25 cellular contexts compared by ENCODE assay signal in genomic region chr2:28162538-28162937, GRCh38.
A peak's percentile ranks its signal among the peaks of the same experiment; 100 is the strongest.
DNase-seq lines count a peak whose midpoint lies in the region; ATAC-seq and TF ChIP-seq lines count a peak whose summit lies in the region.
"Had no signal": no experiment of that assay in that cellular context is flagged by ENCODE, and none has a peak within 500 bp of the region (broad histone marks: within the 10 kb centered on the region; RNA-seq: fewer than 3 reads in every experiment).

No MANE protein-coding gene starts in this region.

- H3K4me1 ChIP-seq in heart left ventricle (peaks cover 2 to 57% (median 29%) of the 10 kb centered on the region in 12 donors), prostate gland (replicated peaks) (peaks cover 9% of the 10 kb centered on the region), smooth muscle cell (ENCODE audit: low read depth) (peaks cover 33% of the 10 kb centered on the region)
- H3K4me1 ChIP-seq: HAP-1 had no signal

- WGBS in heart left ventricle, 4 donors, result 76 to 78% (median 77%) methylated on average over 4 of the region's 4 CpGs
- 88% methylated on average over 4 of the region's 4 CpGs for WGBS in prostate gland
- WGBS in smooth muscle cell (ENCODE audit: low lambda C conversion rate), result 86% methylated on average over 4 of the region's 4 CpGs

- intact Hi-C loops in heart left ventricle (cut with DNase I) (loop anchor here in 4 of 10 donors (5.0 to 10.0 kb wide), 4 partner anchors 55 to 235 kb away; partner anchors contain the start of gene FOSL2 (in 3 of the 4)), left cardiac atrium (cut with DNase I) (loop anchor here in 1 of 2 donors (10.0 kb wide), 1 partner anchor 232 kb away; the partner anchor contains the start of gene FOSL2), prostate gland (cut with DNase I) (loop anchor here (10.0 kb wide), 1 partner anchor 208 kb away; no protein-coding TSS in a partner anchor)

- H3K9me3 ChIP-seq in heart left ventricle (no peaks in the 10 kb centered on the region), prostate gland (no peaks in the 10 kb centered on the region), smooth muscle cell (replicated peaks; ENCODE audit: low read depth) (no peaks in the 10 kb centered on the region)
- H3K9me3 ChIP-seq: HAP-1, SJCRH30 had no signal

- H3K4me2 ChIP-seq in smooth muscle cell, result no peak overlapping the region
- H3K4me2 ChIP-seq: BLaER1 treated with 17β-estradiol and CSF1 and Interleukin-3, amounts not matched to agents 10 nM and 100 nM; GM23338; KMS-11 had no signal

- no peak overlapping the region for H3K9ac ChIP-seq in smooth muscle cell (ENCODE audit: low read depth)
- H3K9ac ChIP-seq: BLaER1 treated with 17β-estradiol and CSF1 and Interleukin-3, amounts not matched to agents 10 nM and 100 nM; KMS-11 had no signal

- ATAC-seq in heart left ventricle (no peak), left cardiac atrium (no peak), GM21723 (IDR thresholded peaks at IDR 0.05; ENCODE audit: unreplicated experiment) (no peak), HG02870 (IDR thresholded peaks at IDR 0.05; ENCODE audit: unreplicated experiment) (no peak)
- ATAC-seq: GM12878, GM23338 had no signal

- no peaks in the 10 kb centered on the region for H3K36me3 ChIP-seq in heart left ventricle
- no peaks in the 10 kb centered on the region for H3K36me3 ChIP-seq in prostate gland
- H3K36me3 ChIP-seq in smooth muscle cell (ENCODE audit: low read depth), result no peaks in the 10 kb centered on the region
- H3K36me3 ChIP-seq: HAP-1, SJCRH30 had no signal

- DNase-seq in heart left ventricle, result no peak
- DNase-seq in left cardiac atrium, result no peak
- no peak for DNase-seq in prostate gland (ENCODE audit: low spot score)
- DNase-seq in smooth muscle cell (lab: John Stamatoyannopoulos, UW; ENCODE audit: unreplicated experiment), result no peak
- no peak for DNase-seq in SIG-M5 (lab: John Stamatoyannopoulos, UW)
- DNase-seq: CD4-positive, alpha-beta memory T cell; DND-41; NCI-H1092 treated with DMSO at 0.1 percent for 48 hours; NCI-H1436 treated with DMSO at 0.1 percent for 48 hours; NCI-H1930; NCI-H226; NCI-H510A treated with DMSO at 0.1 percent for 48 hours; NCI-H748 treated with DMSO at 0.1 percent for 48 hours; NK-92 treated with Interleukin-12 subunit alpha and Interleukin-12 subunit beta, amount 100 ng/mL, for 24 hours had no signal

- no peaks in the 10 kb centered on the region for H3K79me2 ChIP-seq in smooth muscle cell (ENCODE audit: low read depth)

- no peaks in the 10 kb centered on the region for H4K20me1 ChIP-seq in smooth muscle cell (ENCODE audit: low read depth)
- H4K20me1 ChIP-seq: BLaER1 treated with 17β-estradiol and CSF1 and Interleukin-3, amounts not matched to agents 10 nM and 100 nM had no signal

- peaks cover 32% of the 10 kb centered on the region for H3F3A ChIP-seq in smooth muscle cell (ENCODE audit: low read depth)

- H3K27me3 ChIP-seq in heart left ventricle (no peaks in the 10 kb centered on the region), prostate gland (replicated peaks; ENCODE audit: insufficient read depth) (no peaks in the 10 kb centered on the region), smooth muscle cell (ENCODE audit: low read depth) (no peaks in the 10 kb centered on the region)
- H3K27me3 ChIP-seq: BLaER1 treated with 17β-estradiol and CSF1 and Interleukin-3, amounts not matched to agents 10 nM and 100 nM; SJCRH30 had no signal

- H3K4me3 ChIP-seq in heart left ventricle (no peak overlapping the region), prostate gland (no peak overlapping the region), smooth muscle cell (no peak overlapping the region)
- H3K4me3 ChIP-seq: BLaER1 treated with 17β-estradiol and CSF1 and Interleukin-3, amounts not matched to agents 10 nM and 100 nM; GM12878; GM23338; HAP-1; SJCRH30 had no signal

- no peak overlapping the region for H2AFZ ChIP-seq in smooth muscle cell (ENCODE audit: low read depth)
- H2AFZ ChIP-seq: GM23338 had no signal

- TF ChIP-seq POLR2A in heart left ventricle (IDR thresholded peaks at IDR 0.05), result no peak
- TF ChIP-seq POLR2A in prostate gland (IDR thresholded peaks at IDR 0.05), result no peak

- H3K27ac ChIP-seq in heart left ventricle (peak overlapping the region in 8 of 12 donors; percentile 61 to 78 (median 72)), VCaP (peak overlapping the region; percentile 87), prostate gland (peak overlapping the region; percentile 32 to 71), smooth muscle cell (ENCODE audit: low read depth) (peak overlapping the region; percentile 83)
- H3K27ac ChIP-seq: 22Rv1; BLaER1 treated with 17β-estradiol and CSF1 and Interleukin-3, amounts not matched to agents 10 nM and 100 nM; KMS-11; RWPE1; SJCRH30 had no signal

- TF ChIP-seq CTCF in heart left ventricle (IDR thresholded peaks at IDR 0.05) (no peak), VCaP (conservative IDR thresholded peaks at IDR 0.05) (no peak), prostate gland (IDR thresholded peaks at IDR 0.05) (no peak), smooth muscle cell (IDR thresholded peaks at IDR 0.05; ENCODE audit: borderline replicate concordance, insufficient read depth, poor library complexity, severe bottlenecking) (no peak)
